In genomic region chr4:37805091-37805490, GRCh38 we compare ENCODE assay signal across 17 cellular contexts.
"Had no signal": no experiment of that assay in that cellular context is flagged by ENCODE, and none has a peak within 500 bp of the region (broad histone marks: within the 10 kb centered on the region; RNA-seq: fewer than 3 reads in every experiment).

No MANE protein-coding gene starts in this region.

- H3K36me3 ChIP-seq: neural progenitor cell, tibial nerve, vagina had no signal

- H3K79me2 ChIP-seq: parathyroid adenoma had no signal

- H3K9ac ChIP-seq: neural progenitor cell, parathyroid adenoma had no signal

- H3K4me2 ChIP-seq: neural progenitor cell had no signal

- H3K27me3 ChIP-seq: body of pancreas, neural progenitor cell, tibial nerve, vagina had no signal

- DNase-seq: activated B cell treated with CpG ODN at 0.5 μM for 24 hours; activated CD4-positive, alpha-beta T cell treated with anti-CD3 and anti-CD28 coated beads for 48 hours; activated CD8-positive, alpha-beta T cell treated with anti-CD3 and anti-CD28 coated beads for 36 hours; activated gamma-delta T cell; activated T-cell treated with anti-CD3 and anti-CD28 coated beads, Interleukin-2, amount 50 U/mL, for 48 hours; amniotic stem cell; body of pancreas; caudate nucleus; stimulated activated naive CD4-positive, alpha-beta T cell had no signal

- H3K4me3 ChIP-seq: body of pancreas, lung, neural progenitor cell, tibial nerve, vagina had no signal

- FAIRE-seq: colon, islet of Langerhans, TTC549 had no signal

- H3K4me1 ChIP-seq: body of pancreas, neural progenitor cell, parathyroid adenoma, tibial nerve, vagina had no signal

- H2AFZ ChIP-seq: parathyroid adenoma had no signal

- H3K9me3 ChIP-seq: body of pancreas, tibial nerve, vagina had no signal

- H3K27ac ChIP-seq: body of pancreas, neural progenitor cell, parathyroid adenoma, tibial nerve, vagina had no signal

- ATAC-seq: activated CD8-positive, alpha-beta T cell treated with anti-CD3 and anti-CD28 coated beads for 36 hours; body of pancreas had no signal
